1 cellular context compared by ENCODE assay signal in genomic region chr2:8634466-8635172, GRCh38.
A peak's percentile ranks its signal among the peaks of the same experiment; 100 is the strongest.
TF ChIP-seq lines count a peak whose summit lies in the region.

No MANE protein-coding gene starts in this region.

TF ChIP-seq in HepG2, 621 proteins besides CTCF, POLR2A, EP300 and RAD21 (continued from another document):
- 0 out of 2 replicates have a peak, but pooled peaks have one; percentile 19 for TF ChIP-seq ZNF280B (CRISPR knock-in tag; IDR thresholded peaks at IDR 0.05; ENCODE audit: borderline replicate concordance)
- no peak for TF ChIP-seq ZNF12 (CRISPR knock-in tag; IDR thresholded peaks at IDR 0.05)
- no peak for TF ChIP-seq TEAD2 (CRISPR knock-in tag; IDR thresholded peaks at IDR 0.05)
- no peak for TF ChIP-seq E2F1 (CRISPR knock-in tag; IDR thresholded peaks at IDR 0.05)
- TF ChIP-seq ZNF354B (CRISPR knock-in tag; IDR thresholded peaks at IDR 0.05): no peak
- TF ChIP-seq KLF11 (CRISPR knock-in tag; IDR thresholded peaks at IDR 0.05): no peak
- TF ChIP-seq SRSF9 (IDR thresholded peaks at IDR 0.05; ENCODE audit: borderline replicate concordance, insufficient read depth, low read depth, low read length, poor library complexity, severe bottlenecking): no peak
- no peak for TF ChIP-seq CCAR2 (optimal IDR thresholded peaks at IDR 0.05; ENCODE audit: low read depth, low read length)
TF ChIP-seq in HepG2: peak in this region for 11.
